Comparison of ENCODE assay signal across 8 cellular contexts in the genomic region with DNA sequence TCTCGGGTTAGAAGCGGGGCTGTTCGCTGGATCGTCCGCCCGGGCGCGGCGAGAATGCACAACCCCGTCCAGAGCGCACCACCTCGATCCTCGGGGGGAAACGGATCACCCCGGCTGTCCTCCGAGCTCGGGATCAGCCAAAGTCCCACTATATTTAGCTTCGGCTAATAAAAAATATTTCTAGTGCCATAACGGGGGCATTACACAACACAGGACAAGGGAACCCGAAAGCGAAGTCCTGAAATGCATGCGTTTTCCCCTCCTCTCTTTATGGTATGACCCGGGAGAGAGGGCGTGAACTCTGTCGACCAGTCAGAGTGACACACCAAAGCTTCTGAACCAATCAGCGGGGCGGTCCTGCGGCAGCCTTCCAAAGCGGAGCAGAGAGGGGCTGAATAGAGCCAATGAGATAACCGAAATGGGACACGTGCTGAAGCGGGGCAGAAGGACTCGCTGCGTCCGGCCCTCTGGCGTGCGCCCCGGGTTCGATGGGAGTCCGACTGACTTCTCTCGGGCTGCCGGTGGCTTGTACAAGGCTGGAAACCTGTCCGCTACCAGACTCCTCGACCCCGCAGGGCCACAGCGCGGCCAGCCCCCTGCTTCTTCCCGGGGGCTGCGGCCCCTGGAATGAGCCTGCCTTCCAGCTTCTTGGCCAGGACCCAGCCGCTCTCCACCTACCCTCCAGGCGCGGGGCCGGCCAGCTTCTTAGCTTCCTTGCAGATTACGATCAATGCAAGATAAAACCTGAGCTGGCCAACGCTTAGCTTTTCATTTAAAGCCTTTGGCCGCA. TPM values are rescaled to one million over a fixed set of nuclear protein-coding genes. Genes with fewer than 3 reads are reported as not detected.
A peak's percentile ranks its signal among the peaks of the same experiment; 100 is the strongest.
DNase-seq lines count a peak whose midpoint lies in the region; ATAC-seq and TF ChIP-seq lines count a peak whose summit lies in the region.

ALDH4A1 (minus strand) TSS at position 33 of the 790 bp plus-strand sequence; CDS start at position 1, 32 bp downstream.

- H3K14ac ChIP-seq in trophoblast cell (ENCODE audit: low read length), result peak within 1 kb of the TSS; percentile 89

- H3K9me3 ChIP-seq in heart left ventricle, result no peaks in the 10 kb centered on the region
- H3K9me3 ChIP-seq in trophoblast cell (ENCODE audit: insufficient read depth, low read depth, low read length), result no peaks in the 10 kb centered on the region
- H3K9me3 ChIP-seq in tibial nerve, result no peaks in the 10 kb centered on the region

- DNase-seq in GM13976 (ENCODE audit: low spot score), result peak; percentile 99
- DNase-seq in NCI-H1436 treated with DMSO at 0.1 percent for 48 hours (lab: John Stamatoyannopoulos, UW), result peak; percentile 87
- peak; percentile 83 to 96 (median 91) for DNase-seq in T-helper 1 cell
- peak; percentile 92 for DNase-seq in amniotic stem cell (lab: John Stamatoyannopoulos, UW)
- DNase-seq in heart left ventricle, result peak; percentile 98 to 99 (median 98)
- peak; percentile 97 to 98 for DNase-seq in trophoblast cell
- DNase-seq in tibial nerve (ENCODE audit: low spot score in 2 of 2), result peak; percentile 95 to 98

- ATAC-seq in HG02852 (IDR thresholded peaks at IDR 0.05; ENCODE audit: unreplicated experiment) (peak; percentile 94), heart left ventricle (peak; percentile 97 to 98 (median 97))

- TF ChIP-seq CTCF in GM13976 (IDR thresholded peaks at IDR 0.05; ENCODE audit: borderline replicate concordance, control extremely low read depth, extremely low read depth, insufficient read depth, missing control alignments) (no peak), heart left ventricle (IDR thresholded peaks at IDR 0.05) (peak in 2 of 12 donors; percentile 13 to 28), tibial nerve (IDR thresholded peaks at IDR 0.05) (peak in 1 of 5 experiments; percentile 33)

- TF ChIP-seq POLR2A in heart left ventricle (IDR thresholded peaks at IDR 0.05) (peak in 1 of 2 donors; percentile 58), tibial nerve (IDR thresholded peaks at IDR 0.05) (peak in 1 of 2 donors; percentile 5)

- H2BK12ac ChIP-seq in trophoblast cell (ENCODE audit: low read length), result peak within 1 kb of the TSS; percentile 78

- peak within 1 kb of the TSS; percentile 83 for H3K4ac ChIP-seq in trophoblast cell (ENCODE audit: low read depth, low read length)

- H3K36me3 ChIP-seq in heart left ventricle (peaks cover 0 to 3% (median 0%) of the 10 kb centered on the region in 9 donors), trophoblast cell (ENCODE audit: control insufficient read depth in 1 of 2, insufficient read depth in 2 of 2, low read length in 2 of 2) (peaks cover 16 to 24% of the 10 kb centered on the region in 2 experiments), tibial nerve (peaks cover 0 to 6% (median 0%) of the 10 kb centered on the region in 3 donors)

- H4K91ac ChIP-seq in trophoblast cell (ENCODE audit: low read depth, low read length), result peak within 1 kb of the TSS; percentile 95

- H3K23ac ChIP-seq in trophoblast cell (ENCODE audit: low read length), result no peak within 1 kb of the TSS

- peak within 1 kb of the TSS; percentile 60 to 97 (median 85) for H3K4me3 ChIP-seq in heart left ventricle
- peak within 1 kb of the TSS; percentile 79 for H3K4me3 ChIP-seq in trophoblast cell (ENCODE audit: low read depth, low read length)
- peak within 1 kb of the TSS; percentile 46 to 89 (median 74) for H3K4me3 ChIP-seq in tibial nerve

- peak within 1 kb of the TSS; percentile 79 for H2AK5ac ChIP-seq in trophoblast cell (ENCODE audit: low read length)

- H3K79me2 ChIP-seq in trophoblast cell (ENCODE audit: control insufficient read depth, insufficient read depth, low read length, poor library complexity), result peaks cover 8% of the 10 kb centered on the region

- H3K9ac ChIP-seq in trophoblast cell (ENCODE audit: low read length), result peak within 1 kb of the TSS; percentile 77

- H3K4me1 ChIP-seq in heart left ventricle (peaks cover 0 to 38% (median 24%) of the 10 kb centered on the region in 12 donors), trophoblast cell (ENCODE audit: control insufficient read depth in 1 of 2, insufficient read depth in 2 of 2, low read length in 2 of 2) (peaks cover 10 to 19% of the 10 kb centered on the region in 2 experiments), tibial nerve (peaks cover 0 to 43% (median 20%) of the 10 kb centered on the region in 4 donors)

- peaks cover 19% of the 10 kb centered on the region for H3K79me1 ChIP-seq in trophoblast cell (ENCODE audit: low read length)

- peak within 1 kb of the TSS; percentile 74 to 95 (median 92) for H3K27ac ChIP-seq in heart left ventricle
- peak within 1 kb of the TSS; percentile 95 for H3K27ac ChIP-seq in trophoblast cell (ENCODE audit: low read depth, low read length)
- peak within 1 kb of the TSS; percentile 67 to 94 (median 86) for H3K27ac ChIP-seq in tibial nerve

- 0 to 1% (median 0%) methylated on average over 51 to 56 of the region's 56 CpGs for WGBS in heart left ventricle, 4 donors
- no CpG with 5 or more reads among the region's 56 CpGs for WGBS in trophoblast cell (ENCODE audit: extremely low coverage, insufficient coverage, insufficient read length)
- 0 to 1% methylated on average over 42 to 56 of the region's 56 CpGs for WGBS in tibial nerve, 2 donors

- in situ Hi-C loops in GM13976 (cut with MboI; ENCODE audit: low sequenced_read_pairs, unreplicated experiment), result loop anchor here (25.0 kb wide), 1 partner anchor 185 kb away; no protein-coding TSS in a partner anchor

- intact Hi-C loops in heart left ventricle (cut with DNase I), result loop anchor here in 6 of 10 donors (2.0 to 10.0 kb wide), 6 partner anchors 52 to 412 kb away; partner anchors contain the start of genes AKR7A2 (in 1 of the 6), IFFO2 (in 1 of the 6) and SLC66A1 (in 1 of the 6)

- peak within 1 kb of the TSS; percentile 94 for H2BK5ac ChIP-seq in trophoblast cell (ENCODE audit: low read depth, low read length, poor library complexity)

- TF ChIP-seq EP300 in tibial nerve (IDR thresholded peaks at IDR 0.05), result peak; percentile 72 to 85

- H3K27me3 ChIP-seq in heart left ventricle, result no peaks in the 10 kb centered on the region
- no peaks in the 10 kb centered on the region for H3K27me3 ChIP-seq in trophoblast cell (ENCODE audit: insufficient read depth, low read length)
- no peaks in the 10 kb centered on the region for H3K27me3 ChIP-seq in tibial nerve

- H3K18ac ChIP-seq in trophoblast cell (ENCODE audit: low read length), result peak within 1 kb of the TSS; percentile 88

- H3K4me2 ChIP-seq in trophoblast cell (ENCODE audit: low read length), result peak within 1 kb of the TSS; percentile 98

- peak within 1 kb of the TSS; percentile 93 for H2AFZ ChIP-seq in trophoblast cell (ENCODE audit: insufficient read depth, low read length, poor library complexity)

- peak within 1 kb of the TSS; percentile 92 for H2BK120ac ChIP-seq in trophoblast cell (ENCODE audit: insufficient read depth, low read length, poor library complexity)

- peak within 1 kb of the TSS; percentile 84 for H4K12ac ChIP-seq in trophoblast cell (ENCODE audit: low read depth, low read length)

- H4K8ac ChIP-seq in trophoblast cell (ENCODE audit: low read depth, low read length), result peak within 1 kb of the TSS; percentile 85

RNA-seq across cellular contexts. Expression of gene ALDH4A1, which starts in this region (rescaled TPM):
- total RNA-seq in heart left ventricle, result 10 to 100 TPM; 20.8 to 57.6 (median 30.6) TPM
- polyA plus RNA-seq in heart left ventricle, result 10 to 100 TPM; 22.0 to 33.3 TPM
- polyA plus RNA-seq in trophoblast cell (2013), result 34.2 and 35.7 TPM in 2 replicates
- 10 to 100 TPM; 31.2 to 42.0 (median 35.3) TPM for total RNA-seq in tibial nerve

Comparison
In these comparisons a context has a peak if more than half of its experiments do, and no peak if none do; other contexts are left out.
1. Peak in every context shown above with its lines: DNase-seq, ATAC-seq, H3K4me3 ChIP-seq and H3K27ac ChIP-seq.